10 cellular contexts compared by ENCODE assay signal in genomic region chr4:157221895-157222763, GRCh38. TPM values are rescaled to one million over a fixed set of nuclear protein-coding genes. Genes with fewer than 3 reads are reported as not detected.
DNase-seq lines count a peak whose midpoint lies in the region; ATAC-seq and TF ChIP-seq lines count a peak whose summit lies in the region.
"Had no signal": no experiment of that assay in that cellular context is flagged by ENCODE, and none has a peak within 500 bp of the region (broad histone marks: within the 10 kb centered on the region; RNA-seq: fewer than 3 reads in every experiment).

No MANE protein-coding gene starts in this region.

- no peaks in the 10 kb centered on the region for H3K36me3 ChIP-seq in ascending aorta
- no peaks in the 10 kb centered on the region for H3K36me3 ChIP-seq in testis (ENCODE audit: low read depth, missing control alignments)

- DNase-seq in NCI-H2081 (lab: John Stamatoyannopoulos, UW) (peak; percentile 68 to 74), NCI-H2081 treated with DMSO at 0.1 percent for 48 hours (lab: John Stamatoyannopoulos, UW) (no peak), ascending aorta (ENCODE audit: low spot score in 2 of 2) (peak in 1 of 2 donors; percentile 79), inferior parietal cortex (ENCODE audit: extremely low spot score) (peak; percentile 58), testis (peak; percentile 55), mesenteric fat pad (ENCODE audit: low spot score) (no peak), dermis blood vessel endothelial cell (no peak)

- WGBS in testis, 2 donors: 1 to 2% methylated on average over 11 to 58 of the region's 58 CpGs

- intact Hi-C loops in ascending aorta (cut with DNase I): loop anchor here (2.0 to 10.0 kb wide), 6 partner anchors 85 to 1450 kb away; partner anchors contain the start of genes C4orf46, ETFDH, GASK1B and PDGFC
- intact Hi-C loops in testis (cut with DNase I; ENCODE audit: low total_unique reads): no loop called here

- ATAC-seq in GM19328 (IDR thresholded peaks at IDR 0.05; ENCODE audit: unreplicated experiment): no peak

- TF ChIP-seq POLR2A in testis (IDR thresholded peaks at IDR 0.05): no peak

- H3K4me1 ChIP-seq in ascending aorta (peaks cover 0 to 10% of the 10 kb centered on the region in 2 donors), testis (peaks cover 2% of the 10 kb centered on the region)

- peak overlapping the region; percentile 71 to 79 for H3K4me3 ChIP-seq in ascending aorta
- H3K4me3 ChIP-seq in testis: peak overlapping the region; percentile 49 to 69

- H3K9me3 ChIP-seq in ascending aorta (no peaks in the 10 kb centered on the region), testis (no peaks in the 10 kb centered on the region)

- H3K27me3 ChIP-seq in ascending aorta (no peaks in the 10 kb centered on the region), testis (no peaks in the 10 kb centered on the region)

- peak overlapping the region; percentile 93 to 95 for H3K27ac ChIP-seq in ascending aorta
- peak overlapping the region; percentile 0 to 21 for H3K27ac ChIP-seq in testis
- H3K27ac ChIP-seq: C4-2B had no signal

- TF ChIP-seq CTCF in ascending aorta (IDR thresholded peaks at IDR 0.05) (no peak), testis (IDR thresholded peaks at IDR 0.05) (no peak)

RNA-seq across cellular contexts. Expression of gene GRIA2, which starts 1.6 kb away (rescaled TPM):
- total RNA-seq in ascending aorta: 3.0 TPM
- 1 to 10 TPM; 2.1 to 4.1 TPM for total RNA-seq in testis
- polyA plus RNA-seq in testis (ENCODE audit: insufficient read depth, low read depth, low replicate concordance): 1.6 TPM
- not detected for total RNA-seq in mesenteric fat pad
- total RNA-seq in dermis blood vessel endothelial cell: not detected in 2 replicates
- total RNA-seq: HT1080 had no signal

Comparison
In these comparisons a context has a peak if more than half of its experiments do, and no peak if none do; other contexts are left out.
1. DNase-seq: peak in NCI-H2081 (2 of 2), inferior parietal cortex (single experiment) and testis (single experiment); none in NCI-H2081 treated with DMSO at 0.1 percent for 48 hours (single experiment), mesenteric fat pad (single experiment) and dermis blood vessel endothelial cell (single experiment).